Comparison of ENCODE assay signal across 13 cellular contexts in genomic region chr11:77175869-77176539, GRCh38. TPM values are rescaled to one million over a fixed set of nuclear protein-coding genes. Genes with fewer than 3 reads are reported as not detected.
A peak's percentile ranks its signal among the peaks of the same experiment; 100 is the strongest.
DNase-seq lines count a peak whose midpoint lies in the region; ATAC-seq, FAIRE-seq and TF ChIP-seq lines count a peak whose summit lies in the region.
"Had no signal": no experiment of that assay in that cellular context is flagged by ENCODE, and none has a peak within 500 bp of the region (broad histone marks: within the 10 kb centered on the region; RNA-seq: fewer than 3 reads in every experiment).

No MANE protein-coding gene starts in this region.

- H2AK5ac ChIP-seq in H1 (ENCODE audit: low read depth, low read length) = peak overlapping the region; percentile 32; the same call in 1 of the 2 replicates

- TF ChIP-seq EP300 in H1 (IDR thresholded peaks at IDR 0.05; ENCODE audit: borderline replicate concordance in 1 of 2, low read depth in 2 of 2, low read length in 2 of 2) = no peak

- no peaks in the 10 kb centered on the region for H3K79me1 ChIP-seq in H1 (ENCODE audit: low read depth, low read length)

- FAIRE-seq in H1 (lab: Jason Lieb, UNC) = no peak

- no peak overlapping the region; the same call in 1 of the 2 replicates for H2AFZ ChIP-seq in H1 (ENCODE audit: low read length)

- H3K36me3 ChIP-seq in BLaER1 (no peaks in the 10 kb centered on the region), HUES6 (ENCODE audit: control insufficient read depth, insufficient read depth, low read length) (no peaks in the 10 kb centered on the region), H1 (ENCODE audit: control insufficient read depth in 2 of 4, insufficient read depth in 4 of 4, low read length in 3 of 4) (no peaks in the 10 kb centered on the region), mucosa of descending colon (ENCODE audit: low read depth) (no peaks in the 10 kb centered on the region)
- no peaks in the 10 kb centered on the region for H3K36me3 ChIP-seq in CD8-positive, alpha-beta memory T cell (ENCODE audit: insufficient read depth, low read length)

- no peaks in the 10 kb centered on the region for H3K27me3 Mint-ChIP-seq in CD8-positive, alpha-beta memory T cell
- H3K27me3 Mint-ChIP-seq: activated CD4-positive, alpha-beta T cell treated with anti-CD3 and anti-CD28 coated beads for 36 hours; activated naive CD8-positive, alpha-beta T cell treated with anti-CD3 and anti-CD28 coated beads, Interleukin-2, amount 50 U/mL, for 24 hours; CD4-positive, alpha-beta T cell had no signal

- H3K4ac ChIP-seq in H1 (replicated peaks; ENCODE audit: insufficient read length, low read depth, low read length) = peak overlapping the region; percentile 40

- H3K9me3 ChIP-seq in BLaER1 (no peaks in the 10 kb centered on the region), HUES6 (ENCODE audit: control insufficient read depth, insufficient read depth, low read depth, low read length) (no peaks in the 10 kb centered on the region), H1 (ENCODE audit: insufficient read depth in 2 of 2, low read depth in 1 of 2, low read length in 1 of 2) (no peaks in the 10 kb centered on the region), mucosa of descending colon (no peaks in the 10 kb centered on the region)
- H3K9me3 ChIP-seq in CD8-positive, alpha-beta memory T cell (ENCODE audit: low read length) = no peaks in the 10 kb centered on the region

- H3K18ac ChIP-seq in H1 (ENCODE audit: extremely low read depth, low read length) = peak overlapping the region; percentile 85

- TF ChIP-seq CTCF in H1 (IDR thresholded peaks at IDR 0.05; ENCODE audit: control extremely low read depth in 1 of 3, insufficient read depth in 1 of 3, low read depth in 1 of 3, low read length in 3 of 3) (no peak), mucosa of descending colon (IDR thresholded peaks at IDR 0.05) (no peak)

- CTCF ChIA-PET in H1 (lab: Charles Lee; ENCODE audit: partially characterized antibody) = interaction anchor here (0.6 to 15.1 kb wide), 12 partner anchors 13 to 298 kb away, joined by 3 to 187 read pairs (median 4); partner anchors contain the start of gene MYO7A
- CTCF ChIA-PET in CD8-positive, alpha-beta memory T cell (lab: Charles Lee) = interaction anchor here (1.4 kb wide), 1 partner anchor 12 kb away, joined by 4 read pairs; no protein-coding TSS in a partner anchor

- H3K56ac ChIP-seq in H1 (replicated peaks; ENCODE audit: insufficient read length, low read depth, low read length) = no peak overlapping the region

- H3K4me3 Mint-ChIP-seq in CD8-positive, alpha-beta memory T cell = no peak overlapping the region
- H3K4me3 Mint-ChIP-seq: activated CD4-positive, alpha-beta T cell treated with anti-CD3 and anti-CD28 coated beads for 36 hours; activated naive CD8-positive, alpha-beta T cell treated with anti-CD3 and anti-CD28 coated beads, Interleukin-2, amount 50 U/mL, for 24 hours; CD4-positive, alpha-beta T cell had no signal

- no peaks in the 10 kb centered on the region for H3K27me3 ChIP-seq in BLaER1
- H3K27me3 ChIP-seq in HUES6 (ENCODE audit: control insufficient read depth, insufficient read depth, low read length) = no peaks in the 10 kb centered on the region
- peaks cover 0 to 3% (median 0%) of the 10 kb centered on the region in 4 experiments; a peak in 1 of 7 replicates for H3K27me3 ChIP-seq in H1 (replicated peaks in 1 of 4; ENCODE audit: control insufficient read depth in 3 of 4, extremely low read depth in 1 of 4, insufficient read depth in 3 of 4, low read length in 3 of 4)
- H3K27me3 ChIP-seq in CD8-positive, alpha-beta memory T cell (ENCODE audit: insufficient read depth, low read length, poor library complexity, severe bottlenecking) = no peaks in the 10 kb centered on the region

- H2BK5ac ChIP-seq in H1 (ENCODE audit: low read depth, low read length) = peak overlapping the region; percentile 93; the same call in 1 of the 2 replicates

- H2BK15ac ChIP-seq in H1 (ENCODE audit: low read length) = peak overlapping the region; percentile 84; the same call in 1 of the 2 replicates

- H4K91ac ChIP-seq in H1 (replicated peaks; ENCODE audit: insufficient read length, low read length) = peak overlapping the region; percentile 84

- POLR2A ChIA-PET in H1 (lab: Charles Lee; ENCODE audit: partially characterized antibody) = interaction anchor here (0.9 to 3.8 kb wide), 4 partner anchors 10 to 28 kb away, joined by 4 to 14 read pairs (median 4); no protein-coding TSS in a partner anchor
- POLR2A ChIA-PET in CD8-positive, alpha-beta memory T cell (lab: Charles Lee) = no interaction called here

- H3K9me3 Mint-ChIP-seq in CD8-positive, alpha-beta memory T cell = no peaks in the 10 kb centered on the region
- H3K9me3 Mint-ChIP-seq: activated naive CD8-positive, alpha-beta T cell treated with anti-CD3 and anti-CD28 coated beads, Interleukin-2, amount 50 U/mL, for 24 hours had no signal

- H3K4me2 ChIP-seq in BLaER1 (peak overlapping the region; percentile 94), H1 (ENCODE audit: insufficient read depth in 1 of 2, low read depth in 2 of 2, low read length in 2 of 2) (peak overlapping the region; percentile 4 to 43; a peak in 2 of 4 replicates)

- H3K27ac ChIP-seq in BLaER1 = peak overlapping the region; percentile 78
- no peak overlapping the region for H3K27ac ChIP-seq in HUES6 (ENCODE audit: low read depth, low read length)
- 0 out of 2 replicates have a peak overlapping the region, but pooled peaks have one; percentile 30 for H3K27ac ChIP-seq in H1 (ENCODE audit: low read depth, low read length)
- no peak overlapping the region for H3K27ac ChIP-seq in CD8-positive, alpha-beta memory T cell (ENCODE audit: low read depth, low read length)

- H3K23me2 ChIP-seq in H1 (ENCODE audit: low read depth, low read length) = peaks cover 4% of the 10 kb centered on the region; the same call in 1 of the 2 replicates

- H3K14ac ChIP-seq in H1 (ENCODE audit: insufficient read length) = no peak overlapping the region

- peak overlapping the region; percentile 82 for H2BK120ac ChIP-seq in H1 (replicated peaks; ENCODE audit: low read depth, low read length)

- peak overlapping the region; percentile 31 for H4K5ac ChIP-seq in H1 (ENCODE audit: insufficient read length, low read depth, low read length)

- WGBS in H1 (ENCODE audit: extremely low coverage in 1 of 2, insufficient coverage in 1 of 2, insufficient read length in 1 of 2, insufficient replicate concordance in 2 of 2, low coverage in 1 of 2, low lambda C conversion rate in 2 of 2, missing lambda C conversion rate in 1 of 2), 2 experiments = 25% methylated on average over 12 of the region's 12 CpGs; no CpG with 5 or more reads in 1 of the 2 experiments

- H3K79me2 ChIP-seq in H1 (ENCODE audit: control insufficient read depth in 1 of 2, insufficient read depth in 2 of 2, low read length in 2 of 2) = no peaks in the 10 kb centered on the region

- DNase-seq in H1 (ENCODE audit: low read depth in 1 of 2, low spot score in 2 of 2) (peak in 1 of 2 experiments; percentile 73), mucosa of descending colon (peak in 2 of 3 donors; percentile 36 to 55), NCI-H1105 (lab: John Stamatoyannopoulos, UW) (no peak), ureter (ENCODE audit: low spot score) (no peak)
- DNase-seq in CD8-positive, alpha-beta memory T cell = no peak
- DNase-seq: activated CD4-positive, alpha-beta T cell treated with anti-CD3 and anti-CD28 coated beads for 36 hours; activated naive CD8-positive, alpha-beta T cell treated with anti-CD3 and anti-CD28 coated beads, Interleukin-2, amount 50 U/mL, for 24 hours; CD4-positive, alpha-beta T cell; erythroblast; RPMI8226 had no signal

- H3K4me3 ChIP-seq in BLaER1 (peak overlapping the region; percentile 35), HUES6 (ENCODE audit: low read depth, low read length) (no peak overlapping the region), H1 (ENCODE audit: extremely low read depth in 1 of 4, insufficient read depth in 2 of 4, low read depth in 3 of 4, low read length in 4 of 4) (no peak overlapping the region), mucosa of descending colon (no peak overlapping the region)
- H3K4me3 ChIP-seq in CD8-positive, alpha-beta memory T cell (ENCODE audit: low read length) = no peak overlapping the region

- no peak for TF ChIP-seq POLR2A in H1 (IDR thresholded peaks at IDR 0.05; ENCODE audit: control extremely low read depth in 1 of 2, low read depth in 2 of 2, low read length in 2 of 2)

- H3K9ac ChIP-seq in BLaER1 = peak overlapping the region; percentile 56; the same call in 1 of the 2 replicates
- H3K9ac ChIP-seq in HUES6 (ENCODE audit: low read length) = peak overlapping the region; percentile 36
- no peak overlapping the region for H3K9ac ChIP-seq in H1 (replicated peaks in 1 of 4; ENCODE audit: extremely low read depth in 1 of 4, low read depth in 3 of 4, low read length in 3 of 4)

- peak overlapping the region; percentile 95; the same call in 1 of the 2 replicates for H2BK12ac ChIP-seq in H1 (ENCODE audit: low read depth, low read length)

- intact Hi-C loops in mucosa of descending colon (cut with DNase I, micrococcal nuclease) = no loop called here

- peak overlapping the region in 1 of 8 donors; percentile 71 for H3K27ac Mint-ChIP-seq in CD8-positive, alpha-beta memory T cell
- H3K27ac Mint-ChIP-seq: activated CD4-positive, alpha-beta T cell treated with anti-CD3 and anti-CD28 coated beads for 36 hours; activated naive CD8-positive, alpha-beta T cell treated with anti-CD3 and anti-CD28 coated beads, Interleukin-2, amount 50 U/mL, for 24 hours; CD4-positive, alpha-beta T cell had no signal

- H3K23ac ChIP-seq in H1 (ENCODE audit: insufficient read length) = no peak overlapping the region

- peak overlapping the region; percentile 89; the same call in 1 of the 2 replicates for H2BK20ac ChIP-seq in H1 (ENCODE audit: low read length)

- peak; percentile 55 for ATAC-seq in mucosa of descending colon
- ATAC-seq in HG03097 (IDR thresholded peaks at IDR 0.05; ENCODE audit: low FRiP score, unreplicated experiment) = no peak
- ATAC-seq: activated CD4-positive, alpha-beta T cell treated with anti-CD3 and anti-CD28 coated beads for 36 hours; activated naive CD8-positive, alpha-beta T cell treated with anti-CD3 and anti-CD28 coated beads, Interleukin-2, amount 50 U/mL, for 24 hours had no signal

- no peaks in the 10 kb centered on the region for H3K4me1 Mint-ChIP-seq in CD8-positive, alpha-beta memory T cell
- H3K4me1 Mint-ChIP-seq: activated CD4-positive, alpha-beta T cell treated with anti-CD3 and anti-CD28 coated beads for 36 hours; activated naive CD8-positive, alpha-beta T cell treated with anti-CD3 and anti-CD28 coated beads, Interleukin-2, amount 50 U/mL, for 24 hours had no signal

- H3K36me3 Mint-ChIP-seq in CD8-positive, alpha-beta memory T cell = no peaks in the 10 kb centered on the region

- peak overlapping the region; percentile 77 for H4K8ac ChIP-seq in H1 (ENCODE audit: extremely low read depth, insufficient read depth, low read length)

- no peak for TF ChIP-seq RAD21 in H1 (IDR thresholded peaks at IDR 0.05 in 1 of 2, conservative IDR thresholded peaks at IDR 0.05 in 1 of 2; ENCODE audit: low read depth in 2 of 2, low read length in 2 of 2)

- H4K20me1 ChIP-seq in BLaER1 = no peaks in the 10 kb centered on the region
- H4K20me1 ChIP-seq in H1 (replicated peaks in 1 of 2; ENCODE audit: control insufficient read depth in 1 of 2, insufficient read depth in 2 of 2, low read length in 2 of 2) = no peaks in the 10 kb centered on the region

- H3K4me1 ChIP-seq in BLaER1 (peaks cover 63% of the 10 kb centered on the region), HUES6 (ENCODE audit: control insufficient read depth, insufficient read depth, low read length) (peaks cover 53% of the 10 kb centered on the region), H1 (replicated peaks in 1 of 4; ENCODE audit: control insufficient read depth in 3 of 4, insufficient read depth in 4 of 4, low read length in 3 of 4) (peaks cover 18 to 50% (median 27%) of the 10 kb centered on the region in 4 experiments), mucosa of descending colon (ENCODE audit: low read depth) (no peaks in the 10 kb centered on the region)
- H3K4me1 ChIP-seq in CD8-positive, alpha-beta memory T cell (ENCODE audit: insufficient read depth, low read length) = no peaks in the 10 kb centered on the region

RNA-seq across cellular contexts. Expression of gene MYO7A, which starts 48.0 kb away (rescaled TPM):
- total RNA-seq in H1 (2021; fragmentation: NEBNext Ultra II Directional; extraction: Animal tissue kit (Norgen Biotek cat#: 25700)) = 1.9 and 2.4 TPM in 2 replicates
- polyA plus RNA-seq in H1 (2011; rRNA removed) = 1.5 and 1.9 TPM in 2 replicates
- 1.5 TPM for polyA plus RNA-seq in H1 (2011; cell fraction: cytosol; rRNA removed)
- 10.0 TPM for polyA plus RNA-seq in H1 (2011; cell fraction: nucleus; rRNA removed)
- polyA plus RNA-seq in H1 (2012, experiment 1 of 2) = 1.7 to 2.5 TPM (median 2.0 TPM) in 4 replicates
- 1.2 TPM for polyA plus RNA-seq in H1 (2012, experiment 2 of 2)
- 1.5 TPM for polyA plus RNA-seq in H1 (2013, experiment 1 of 2)
- polyA plus RNA-seq in H1 (2013, experiment 2 of 2) = 1.3 TPM
- 1.0 TPM in 2 replicates for polyA minus RNA-seq in H1 (2011; rRNA and poly(A)+ RNA removed)
- polyA minus RNA-seq in H1 (2011; cell fraction: cytosol; rRNA and poly(A)+ RNA removed) = 1.1 TPM
- 2.4 TPM for polyA minus RNA-seq in H1 (2011; cell fraction: nucleus; rRNA and poly(A)+ RNA removed)
- total RNA-seq in mucosa of descending colon (1 to 10 TPM; 2.3 to 9.9 (median 6.7) TPM), ureter (5.8 TPM)
- under 1 TPM; 0.20 to 0.31 TPM for total RNA-seq in CD8-positive, alpha-beta memory T cell
- polyA plus RNA-seq in CD8-positive, alpha-beta memory T cell = 0.06 TPM

Comparison
In these comparisons a context has a peak if more than half of its experiments do, and no peak if none do; other contexts are left out.
1. H3K27ac ChIP-seq: peak in BLaER1 (single experiment) and H1 (single experiment); none in HUES6 (single experiment) and CD8-positive, alpha-beta memory T cell (single experiment).
2. H3K9ac ChIP-seq: peak in BLaER1 (single experiment) and HUES6 (single experiment); none in H1 (0 of 4).
3. DNase-seq: peak in mucosa of descending colon (2 of 3); none in NCI-H1105 (single experiment), CD8-positive, alpha-beta memory T cell (0 of 5) and ureter (single experiment).